ENCODE assay signal across 14 cellular contexts in genomic region chr6:48109902-48110301, GRCh38. TPM values are rescaled to one million over a fixed set of nuclear protein-coding genes. Genes with fewer than 3 reads are reported as not detected.
DNase-seq lines count a peak whose midpoint lies in the region; ATAC-seq and TF ChIP-seq lines count a peak whose summit lies in the region.
"Had no signal": no experiment of that assay in that cellular context is flagged by ENCODE, and none has a peak within 500 bp of the region (broad histone marks: within the 10 kb centered on the region; RNA-seq: fewer than 3 reads in every experiment).

No MANE protein-coding gene starts in this region.

- H3K27me3 Mint-ChIP-seq in chondrocyte (ENCODE audit: low read depth), result no peaks in the 10 kb centered on the region
- no peaks in the 10 kb centered on the region for H3K27me3 Mint-ChIP-seq in activated CD4-positive, alpha-beta T cell treated with anti-CD3 and anti-CD28 coated beads for 36 hours

- H3K27ac Mint-ChIP-seq in chondrocyte (ENCODE audit: unreplicated experiment), result no peak overlapping the region
- no peak overlapping the region for H3K27ac Mint-ChIP-seq in activated CD4-positive, alpha-beta T cell treated with anti-CD3 and anti-CD28 coated beads for 36 hours
- H3K27ac Mint-ChIP-seq: CD14-positive monocyte; T-helper 1 cell treated with Interleukin-12 subunit alpha and Interleukin-12 subunit beta and Interleukin-4 antibody, amounts not matched to agents 30 μg/mL and 1 μg/mL, for 36 hours had no signal

- ATAC-seq in left lung, result peak; percentile 88
- no peak for ATAC-seq in activated CD4-positive, alpha-beta T cell treated with anti-CD3 and anti-CD28 coated beads for 36 hours

- H3K4me1 Mint-ChIP-seq in chondrocyte (ENCODE audit: low read depth), result peaks cover 7% of the 10 kb centered on the region
- H3K4me1 Mint-ChIP-seq in activated CD4-positive, alpha-beta T cell treated with anti-CD3 and anti-CD28 coated beads for 36 hours, result no peaks in the 10 kb centered on the region
- H3K4me1 Mint-ChIP-seq: CD14-positive monocyte had no signal

- peaks cover 25% of the 10 kb centered on the region for H3K4me1 ChIP-seq in HUES6 (ENCODE audit: control insufficient read depth, insufficient read depth, low read length)
- no peaks in the 10 kb centered on the region for H3K4me1 ChIP-seq in left lung

- TF ChIP-seq CTCF in AG04450 (IDR thresholded peaks at IDR 0.05; ENCODE audit: low read depth, low read length), result no peak
- no peak for TF ChIP-seq CTCF in chondrocyte (IDR thresholded peaks at IDR 0.05)
- no peak for TF ChIP-seq CTCF in left lung (IDR thresholded peaks at IDR 0.05)

- H3K9ac ChIP-seq in HUES6 (ENCODE audit: low read length), result peak overlapping the region; percentile 72

- H3K27ac ChIP-seq in AG04450 (ENCODE audit: low read depth, low read length), result no peak overlapping the region
- peak overlapping the region; percentile 78 for H3K27ac ChIP-seq in HUES6 (ENCODE audit: low read depth, low read length)
- no peak overlapping the region for H3K27ac ChIP-seq in left lung

- H3K36me3 Mint-ChIP-seq in chondrocyte (ENCODE audit: low read depth), result no peaks in the 10 kb centered on the region
- H3K36me3 Mint-ChIP-seq in activated CD4-positive, alpha-beta T cell treated with anti-CD3 and anti-CD28 coated beads for 36 hours (ENCODE audit: low read depth), result no peaks in the 10 kb centered on the region
- H3K36me3 Mint-ChIP-seq: CD14-positive monocyte had no signal

- H3K9me3 ChIP-seq in AG04450 (ENCODE audit: control insufficient read depth, insufficient read depth, low read length), result no peaks in the 10 kb centered on the region
- no peaks in the 10 kb centered on the region for H3K9me3 ChIP-seq in HUES6 (ENCODE audit: control insufficient read depth, insufficient read depth, low read depth, low read length)
- H3K9me3 ChIP-seq in left lung, result no peaks in the 10 kb centered on the region

- DNase-seq in AG04450 (ENCODE audit: low read depth, low spot score) (no peak), chondrocyte (ENCODE audit: low spot score) (no peak), left lung (no peak), nucleus accumbens (lab: John Stamatoyannopoulos, UW) (no peak)
- no peak for DNase-seq in activated T-cell treated with anti-CD3 and anti-CD28 coated beads, Interleukin-2, amount 50 U/mL, for 1 hour
- no peak for DNase-seq in activated CD4-positive, alpha-beta T cell treated with anti-CD3 and anti-CD28 coated beads for 36 hours
- no peak for DNase-seq in activated CD4-positive, alpha-beta T cell treated with anti-CD3 and anti-CD28 coated beads for 48 hours
- DNase-seq: central memory CD4-positive, alpha-beta T cell; KG1; NCI-H524 treated with DMSO at 0.1 percent for 48 hours; posterior cingulate gyrus had no signal

- H3K36me3 ChIP-seq in HUES6 (ENCODE audit: control insufficient read depth, insufficient read depth, low read length), result no peaks in the 10 kb centered on the region; the same call in 1 of the 2 replicates
- no peaks in the 10 kb centered on the region for H3K36me3 ChIP-seq in left lung

- CTCF ChIA-PET in AG04450 (lab: Charles Lee), result no interaction called here
- CTCF ChIA-PET in activated CD4-positive, alpha-beta T cell treated with anti-CD3 and anti-CD28 coated beads for 36 hours (lab: Charles Lee), result no interaction called here

- no peaks in the 10 kb centered on the region for H3K27me3 ChIP-seq in AG04450 (ENCODE audit: control insufficient read depth, insufficient read depth, low read length)
- H3K27me3 ChIP-seq in HUES6 (ENCODE audit: control insufficient read depth, insufficient read depth, low read length), result no peaks in the 10 kb centered on the region
- no peaks in the 10 kb centered on the region for H3K27me3 ChIP-seq in left lung

- intact Hi-C loops in left lung (cut with DNase I), result no loop called here
- intact Hi-C loops in activated CD4-positive, alpha-beta T cell treated with anti-CD3 and anti-CD28 coated beads for 36 hours (cut with DNase I, micrococcal nuclease), result no loop called here

- peak overlapping the region; percentile 31 for H3K4me3 Mint-ChIP-seq in chondrocyte (ENCODE audit: unreplicated experiment)
- no peak overlapping the region for H3K4me3 Mint-ChIP-seq in activated CD4-positive, alpha-beta T cell treated with anti-CD3 and anti-CD28 coated beads for 36 hours
- H3K4me3 Mint-ChIP-seq: CD14-positive monocyte; T-helper 1 cell treated with Interleukin-12 subunit alpha and Interleukin-12 subunit beta and Interleukin-4 antibody, amounts not matched to agents 30 μg/mL and 1 μg/mL, for 36 hours had no signal

- peak overlapping the region; percentile 55 for H3K4me3 ChIP-seq in AG04450 (ENCODE audit: low read depth, low read length)
- peak overlapping the region; percentile 82 for H3K4me3 ChIP-seq in HUES6 (ENCODE audit: low read depth, low read length)
- peak overlapping the region; percentile 2 to 4 for H3K4me3 ChIP-seq in left lung

- POLR2A ChIA-PET in AG04450 (lab: Yijun Ruan, JAX), result no interaction called here
- POLR2A ChIA-PET in activated CD4-positive, alpha-beta T cell treated with anti-CD3 and anti-CD28 coated beads for 36 hours (lab: Charles Lee), result no interaction called here

- peaks cover 4% of the 10 kb centered on the region for H3K9me3 Mint-ChIP-seq in chondrocyte (ENCODE audit: low read depth)
- H3K9me3 Mint-ChIP-seq in activated CD4-positive, alpha-beta T cell treated with anti-CD3 and anti-CD28 coated beads for 36 hours (ENCODE audit: low read depth), result no peaks in the 10 kb centered on the region
- H3K9me3 Mint-ChIP-seq: T-helper 1 cell treated with Interleukin-12 subunit alpha and Interleukin-12 subunit beta and Interleukin-4 antibody, amounts not matched to agents 30 μg/mL and 1 μg/mL, for 36 hours had no signal

RNA-seq across cellular contexts. Expression of gene PTCHD4, which starts 1.1 kb away (rescaled TPM):
- 2.3 and 2.9 TPM in 2 replicates for polyA plus RNA-seq in AG04450 (2011; rRNA removed)
- polyA minus RNA-seq in AG04450 (2011; rRNA and poly(A)+ RNA removed), result 3.0 and 3.5 TPM in 2 replicates
- total RNA-seq in chondrocyte (0.95 to 7.6 TPM (median 1.1 TPM) in 3 replicates), left lung (1 to 10 TPM in 1 of 2 donors, under 1 TPM in 1; 0.55 to 5.0 TPM)
- total RNA-seq in activated CD4-positive, alpha-beta T cell treated with anti-CD3 and anti-CD28 coated beads for 36 hours, result not detected
- polyA plus RNA-seq: CD14-positive monocyte had no signal

Comparison
In these comparisons a context has a peak if more than half of its experiments do, and no peak if none do; other contexts are left out.
1. H3K4me3 ChIP-seq: peak in every context shown above with its lines; median percentile 82 in HUES6; 55 in AG04450; 3 in left lung.